In genomic region chr20:7859371-7859802, GRCh38 we compare ENCODE assay signal across 8 cellular contexts.
DNase-seq lines count a peak whose midpoint lies in the region; ATAC-seq and TF ChIP-seq lines count a peak whose summit lies in the region.

No MANE protein-coding gene starts in this region.

- H3K27ac ChIP-seq in ascending aorta (no peak overlapping the region), uterus (no peak overlapping the region)

- TF ChIP-seq CTCF in ascending aorta (IDR thresholded peaks at IDR 0.05) (peak; percentile 36 to 74 (median 51)), uterus (IDR thresholded peaks at IDR 0.05) (peak; percentile 40 to 65 (median 54))

- H3K4me3 ChIP-seq in ascending aorta (no peak overlapping the region), uterus (no peak overlapping the region)

- no peaks in the 10 kb centered on the region for H3K9me3 ChIP-seq in ascending aorta
- no peaks in the 10 kb centered on the region for H3K9me3 ChIP-seq in uterus

- H3K27me3 ChIP-seq in ascending aorta (no peaks in the 10 kb centered on the region), uterus (no peaks in the 10 kb centered on the region)

- no peak for TF ChIP-seq POLR2A in uterus (IDR thresholded peaks at IDR 0.05)

- intact Hi-C loops in ascending aorta (cut with DNase I) (loop anchor here (5.0 to 10.0 kb wide), 3 partner anchors 1032 to 1595 kb away; partner anchors contain the start of gene BMP2), uterus (cut with DNase I; ENCODE audit: low total_unique reads) (no loop called here)

- peak; percentile 55 for DNase-seq in DMS153 treated with DMSO at 0.1 percent for 48 hours (lab: John Stamatoyannopoulos, UW; ENCODE audit: unreplicated experiment)
- DNase-seq in NCI-H226, result peak; percentile 26
- no peak for DNase-seq in ascending aorta (ENCODE audit: low spot score in 2 of 2)
- peak; percentile 45 for DNase-seq in inferior parietal cortex (ENCODE audit: extremely low spot score)
- no peak for DNase-seq in uterus
- no peak for DNase-seq in SKM-1 (lab: John Stamatoyannopoulos, UW; ENCODE audit: unreplicated experiment)

- ATAC-seq in HG02678 (IDR thresholded peaks at IDR 0.05; ENCODE audit: unreplicated experiment), result peak; percentile 52
- ATAC-seq in GM19395 (IDR thresholded peaks at IDR 0.05; ENCODE audit: unreplicated experiment), result no peak

- H3K36me3 ChIP-seq in ascending aorta (no peaks in the 10 kb centered on the region), uterus (no peaks in the 10 kb centered on the region)

- no peaks in the 10 kb centered on the region for H3K4me1 ChIP-seq in ascending aorta
- H3K4me1 ChIP-seq in uterus, result no peaks in the 10 kb centered on the region

Comparison
In these comparisons a context has a peak if more than half of its experiments do, and no peak if none do; other contexts are left out.
1. DNase-seq: peak in DMS153 treated with DMSO at 0.1 percent for 48 hours (single experiment), NCI-H226 (single experiment) and inferior parietal cortex (single experiment); none in ascending aorta (0 of 2), uterus (0 of 2) and SKM-1 (single experiment).